ENCODE assay signal across 18 cellular contexts in genomic region chr4:80922951-80923350, GRCh38.
"Had no signal": no experiment of that assay in that cellular context is flagged by ENCODE, and none has a peak within 500 bp of the region (broad histone marks: within the 10 kb centered on the region; RNA-seq: fewer than 3 reads in every experiment).

No MANE protein-coding gene starts in this region.

- H3K4me3 ChIP-seq: MG63 had no signal

- H3K27me3 ChIP-seq: MG63 had no signal

- H3K27ac ChIP-seq: RWPE1 had no signal

- H3K9me3 ChIP-seq: MG63 had no signal

- ATAC-seq: Panc1, PC-3, SK-N-SH treated with all-trans-retinoic acid at 6 μM for 48 hours had no signal

- DNase-seq: KBM-7, MG63, NCI-H1092, NCI-H1105 treated with DMSO at 0.1 percent for 48 hours, NCI-H1417 treated with DMSO at 0.1 percent for 48 hours, NCI-H1694, NCI-H187 treated with DMSO at 0.1 percent for 48 hours, NCI-H2029 treated with DMSO at 0.1 percent for 48 hours, NCI-H2227 treated with DMSO at 0.1 percent for 48 hours, NCI-H524, NCI-H526 treated with DMSO at 0.1 percent for 48 hours, NCI-H774, PC-3, SHP77, T-helper 1 cell had no signal

- H3K36me3 ChIP-seq: MG63 had no signal
